ENCODE assay signal across 14 cellular contexts in genomic region chr1:48878191-48878940, GRCh38.
A peak's percentile ranks its signal among the peaks of the same experiment; 100 is the strongest.
DNase-seq lines count a peak whose midpoint lies in the region; ATAC-seq, FAIRE-seq and TF ChIP-seq lines count a peak whose summit lies in the region.
"Had no signal": no experiment of that assay in that cellular context is flagged by ENCODE, and none has a peak within 500 bp of the region (broad histone marks: within the 10 kb centered on the region; RNA-seq: fewer than 3 reads in every experiment).

No MANE protein-coding gene starts in this region.

- no peak for TF ChIP-seq POLR2A in H54 (IDR thresholded peaks at IDR 0.05; ENCODE audit: low read depth, low read length)

- H3K9me3 ChIP-seq in SK-N-SH, result no peaks in the 10 kb centered on the region
- H3K9me3 ChIP-seq: lower lobe of right lung, tibial artery had no signal

- no peaks in the 10 kb centered on the region for H4K20me1 ChIP-seq in SK-N-SH (ENCODE audit: insufficient read depth)

- H3K27me3 Mint-ChIP-seq in T-helper 2 cell treated with Interferon-gamma antibody and Interleukin-4, amounts not matched to agents 5 μg/mL and 100 μg/mL, for 36 hours (ENCODE audit: low read depth), result peaks cover 3% of the 10 kb centered on the region
- H3K27me3 Mint-ChIP-seq in activated T-cell treated with anti-CD3 and anti-CD28 coated beads, Interleukin-2, amount 50 U/mL, for 4 hours (ENCODE audit: low read depth), result peaks cover 2% of the 10 kb centered on the region
- H3K27me3 Mint-ChIP-seq: IgD-negative memory B cell had no signal

- H3F3A ChIP-seq in SK-N-SH (replicated peaks; ENCODE audit: insufficient read depth), result peaks cover 12% of the 10 kb centered on the region

- POLR2A ChIA-PET in SK-N-SH (lab: Yijun Ruan, JAX), result interaction anchor here (1.2 to 1.3 kb wide), 2 partner anchors 10 to 170 kb away, joined by 3 to 4 read pairs; no protein-coding TSS in a partner anchor

- no peak overlapping the region for H3K4me3 Mint-ChIP-seq in T-helper 2 cell treated with Interferon-gamma antibody and Interleukin-4, amounts not matched to agents 5 μg/mL and 100 μg/mL, for 36 hours
- H3K4me3 Mint-ChIP-seq in activated T-cell treated with anti-CD3 and anti-CD28 coated beads, Interleukin-2, amount 50 U/mL, for 4 hours, result no peak overlapping the region
- H3K4me3 Mint-ChIP-seq: dendritic cell treated with granulocyte-macrophage colony-stimulating factor and Interleukin-4, amounts not matched to agents 40 ng/mL and 50 ng/mL, for 4 days; H9; IgD-negative memory B cell had no signal

- H3K9me3 Mint-ChIP-seq in T-helper 2 cell treated with Interferon-gamma antibody and Interleukin-4, amounts not matched to agents 5 μg/mL and 100 μg/mL, for 36 hours, result no peaks in the 10 kb centered on the region
- no peaks in the 10 kb centered on the region for H3K9me3 Mint-ChIP-seq in activated T-cell treated with anti-CD3 and anti-CD28 coated beads, Interleukin-2, amount 50 U/mL, for 4 hours
- H3K9me3 Mint-ChIP-seq: dendritic cell treated with granulocyte-macrophage colony-stimulating factor and Interleukin-4, amounts not matched to agents 40 ng/mL and 50 ng/mL, for 4 days; H9 had no signal

- H3K36me3 ChIP-seq in SK-N-SH (replicated peaks in 1 of 2; ENCODE audit: control insufficient read depth in 1 of 2, insufficient read depth in 2 of 2, low read length in 1 of 2), result no peaks in the 10 kb centered on the region
- H3K36me3 ChIP-seq: lower lobe of right lung, tibial artery had no signal

- H3K4me3 ChIP-seq in SK-N-SH (ENCODE audit: low read depth in 2 of 2, low read length in 1 of 2), result peak overlapping the region; percentile 10 to 35; a peak in 2 of 4 replicates
- H3K4me3 ChIP-seq: lower lobe of right lung, tibial artery had no signal

- peak; percentile 72 for DNase-seq in A172 (ENCODE audit: low spot score)
- DNase-seq in H54 (ENCODE audit: insufficient read length, low spot score), result peak; percentile 12
- DNase-seq in SK-N-SH, result peak; percentile 30
- peak; percentile 39 for DNase-seq in foreskin melanocyte
- DNase-seq in T-helper 2 cell treated with Interferon-gamma antibody and Interleukin-4, amounts not matched to agents 5 μg/mL and 100 μg/mL, for 36 hours (ENCODE audit: low spot score), result no peak
- no peak for DNase-seq in activated T-cell treated with anti-CD3 and anti-CD28 coated beads, Interleukin-2, amount 50 U/mL, for 4 hours
- DNase-seq in activated T-cell treated with anti-CD3 and anti-CD28 coated beads for 4 hours, result no peak
- DNase-seq: H9, lower lobe of right lung, tibial artery had no signal

- no peak overlapping the region for H3K27ac Mint-ChIP-seq in T-helper 2 cell treated with Interferon-gamma antibody and Interleukin-4, amounts not matched to agents 5 μg/mL and 100 μg/mL, for 36 hours
- H3K27ac Mint-ChIP-seq: dendritic cell treated with granulocyte-macrophage colony-stimulating factor and Interleukin-4, amounts not matched to agents 40 ng/mL and 50 ng/mL, for 4 days; H9; IgD-negative memory B cell had no signal

- whole genome bisulfite sequencing in SK-N-SH (ENCODE audit: low lambda C conversion rate), result 3% methylated on average over 6 of the region's 6 CpGs

- no peak for ATAC-seq in activated CD4-positive, CD25-positive, alpha-beta regulatory T cell treated with anti-CD3 and anti-CD28 coated beads, Interleukin-2, amount 50 U/mL, for 24 hours
- ATAC-seq in activated T-cell treated with anti-CD3 and anti-CD28 coated beads, Interleukin-2, amount 50 U/mL, for 4 hours, result no peak
- ATAC-seq: lower lobe of right lung had no signal

- no peaks in the 10 kb centered on the region for H3K27me3 ChIP-seq in SK-N-SH (ENCODE audit: insufficient read depth)
- H3K27me3 ChIP-seq: tibial artery had no signal

- peak; percentile 56 to 92 for TF ChIP-seq EP300 in SK-N-SH (IDR thresholded peaks at IDR 0.05; ENCODE audit: borderline replicate concordance in 1 of 2, low read depth in 1 of 2, low read length in 1 of 2)

- no peak for TF ChIP-seq CTCF in SK-N-SH (IDR thresholded peaks at IDR 0.05)

- H2AFZ ChIP-seq in SK-N-SH (ENCODE audit: low read depth), result peak overlapping the region; percentile 44

- CTCF ChIA-PET in SK-N-SH (lab: Yijun Ruan, JAX), result interaction anchor here (1.0 to 3.0 kb wide), 6 partner anchors 9 to 1455 kb away, joined by 3 to 16 read pairs (median 8); no protein-coding TSS in a partner anchor

- H3K27ac ChIP-seq in SK-N-SH (ENCODE audit: low read depth in 2 of 2, low read length in 1 of 2), result peak overlapping the region; percentile 88 to 89
- H3K27ac ChIP-seq: lower lobe of right lung, tibial artery had no signal

- H3K9me2 ChIP-seq in SK-N-SH, result no peaks in the 10 kb centered on the region

- no peaks in the 10 kb centered on the region for H3K4me1 Mint-ChIP-seq in T-helper 2 cell treated with Interferon-gamma antibody and Interleukin-4, amounts not matched to agents 5 μg/mL and 100 μg/mL, for 36 hours (ENCODE audit: low read depth)
- H3K4me1 Mint-ChIP-seq in activated T-cell treated with anti-CD3 and anti-CD28 coated beads, Interleukin-2, amount 50 U/mL, for 4 hours (ENCODE audit: low read depth), result no peaks in the 10 kb centered on the region

- peak overlapping the region; percentile 61; the same call in 1 of the 2 replicates for H3K4me2 ChIP-seq in SK-N-SH

- TF ChIP-seq RAD21 in SK-N-SH (IDR thresholded peaks at IDR 0.05; ENCODE audit: low read length), result peak; percentile 6; the same call in 1 of the 2 replicates

- FAIRE-seq in H54 (lab: Jason Lieb, UNC), result peak; percentile 99
- FAIRE-seq: GM18507 had no signal

- peak overlapping the region; percentile 39; the same call in 1 of the 2 replicates for H3K9ac ChIP-seq in SK-N-SH

- no peaks in the 10 kb centered on the region for H3K36me3 Mint-ChIP-seq in T-helper 2 cell treated with Interferon-gamma antibody and Interleukin-4, amounts not matched to agents 5 μg/mL and 100 μg/mL, for 36 hours (ENCODE audit: low read depth)
- no peaks in the 10 kb centered on the region for H3K36me3 Mint-ChIP-seq in activated T-cell treated with anti-CD3 and anti-CD28 coated beads, Interleukin-2, amount 50 U/mL, for 4 hours (ENCODE audit: insufficient read depth)
- H3K36me3 Mint-ChIP-seq: IgD-negative memory B cell had no signal

- H3K79me2 ChIP-seq in SK-N-SH (ENCODE audit: insufficient read depth), result no peaks in the 10 kb centered on the region

- H3K4me1 ChIP-seq in SK-N-SH (ENCODE audit: control insufficient read depth in 1 of 2, insufficient read depth in 2 of 2, low read depth in 1 of 2, low read length in 1 of 2), result peaks cover 24 to 34% of the 10 kb centered on the region in 2 experiments; a peak in 3 of 4 replicates
- H3K4me1 ChIP-seq: lower lobe of right lung had no signal

TF ChIP-seq in SK-N-SH, 30 proteins besides CTCF, POLR2A, EP300 and RAD21 (continues in another document):
- TF ChIP-seq JUND (IDR thresholded peaks at IDR 0.05) (peak; percentile 97), RCOR1 (IDR thresholded peaks at IDR 0.05; ENCODE audit: low read length) (no peak), SIN3A (IDR thresholded peaks at IDR 0.05; ENCODE audit: borderline replicate concordance, low read depth, low read length) (0 out of 2 replicates have a peak, but pooled peaks have one; percentile 29), IRF3 (IDR thresholded peaks at IDR 0.05; ENCODE audit: low read depth, low read length) (no peak), GABPA (IDR thresholded peaks at IDR 0.05; ENCODE audit: low read depth) (no peak), USF2 (IDR thresholded peaks at IDR 0.05; ENCODE audit: borderline replicate concordance, low read depth, low read length) (no peak), CHD2 (IDR thresholded peaks at IDR 0.05; ENCODE audit: low read length, partially characterized antibody) (peak; percentile 40), FOSL2 (IDR thresholded peaks at IDR 0.05; ENCODE audit: borderline replicate concordance, low read depth) (peak; percentile 96), MXI1 (IDR thresholded peaks at IDR 0.05; ENCODE audit: low read depth, low read length) (no peak), REST (IDR thresholded peaks at IDR 0.05; ENCODE audit: low read depth, low read length) (no peak)

Comparison
In these comparisons a context has a peak if more than half of its experiments do, and no peak if none do; other contexts are left out.
1. DNase-seq: peak in A172 (single experiment), H54 (single experiment), SK-N-SH (single experiment) and foreskin melanocyte (single experiment); none in T-helper 2 cell treated with Interferon-gamma antibody and Interleukin-4, amounts not matched to agents 5 μg/mL and 100 μg/mL, for 36 hours (single experiment), activated T-cell treated with anti-CD3 and anti-CD28 coated beads, Interleukin-2, amount 50 U/mL, for 4 hours (single experiment) and activated T-cell treated with anti-CD3 and anti-CD28 coated beads for 4 hours (single experiment).